In the genomic region with DNA sequence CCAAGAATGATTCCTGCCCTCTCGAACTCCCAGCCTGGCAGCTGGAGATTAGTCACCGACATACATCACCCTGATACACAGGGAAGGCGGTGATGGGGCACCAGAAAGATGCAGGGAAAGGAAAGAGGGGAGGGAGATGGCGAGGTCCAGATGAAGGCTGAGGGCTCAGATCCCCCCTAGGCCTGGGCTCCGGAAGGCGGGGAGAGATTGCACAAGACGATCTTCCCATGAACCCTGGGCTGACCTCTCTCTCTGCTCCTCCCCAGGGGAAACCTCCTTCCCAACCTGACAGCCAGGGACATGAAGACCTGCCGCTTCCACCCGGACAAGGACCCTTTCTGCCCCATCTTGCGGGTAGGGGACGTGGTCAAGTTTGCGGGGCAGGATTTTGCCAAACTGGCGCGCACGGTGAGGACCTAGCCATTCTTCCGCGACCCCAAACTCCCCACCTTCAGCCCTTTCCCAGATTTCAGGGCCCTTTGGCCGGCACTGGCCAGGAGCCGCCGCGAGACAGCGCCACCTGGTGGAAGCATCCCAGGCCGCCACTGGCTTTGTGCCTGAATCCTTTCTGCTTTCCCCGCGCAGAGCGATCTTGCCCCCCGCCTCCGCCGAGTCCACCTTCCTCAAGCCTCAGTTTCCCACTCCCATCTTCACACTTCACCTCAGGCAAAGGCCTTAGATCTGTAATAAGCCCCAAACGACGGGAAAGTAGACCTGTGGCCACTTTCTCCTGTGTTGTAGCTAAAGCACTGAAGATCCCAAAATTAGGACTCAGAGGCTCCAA, we compare ENCODE assay signal across 8 cellular contexts. TPM values are rescaled to one million over a fixed set of nuclear protein-coding genes. Genes with fewer than 3 reads are reported as not detected.
DNase-seq lines count a peak whose midpoint lies in the region; ATAC-seq and TF ChIP-seq lines count a peak whose summit lies in the region.

No MANE protein-coding gene starts in this region.

- CTCF ChIA-PET in PC-3 (lab: Charles Lee) = interaction anchor here (0.5 to 0.6 kb wide), 7 partner anchors 46 to 234 kb away, joined by 3 to 6 read pairs (median 4); no protein-coding TSS in a partner anchor

- H3K79me2 ChIP-seq in PC-3 (ENCODE audit: low read length) (no peaks in the 10 kb centered on the region), trophoblast cell (ENCODE audit: control insufficient read depth, insufficient read depth, low read length, poor library complexity) (no peaks in the 10 kb centered on the region)

- H3K9me3 ChIP-seq in PC-3 (ENCODE audit: low read length) = peaks cover 9% of the 10 kb centered on the region; the same call in 1 of the 2 replicates
- H3K9me3 ChIP-seq in trophoblast cell (ENCODE audit: insufficient read depth, low read depth, low read length) = no peaks in the 10 kb centered on the region
- H3K9me3 ChIP-seq in upper lobe of right lung = no peaks in the 10 kb centered on the region

- H2BK120ac ChIP-seq in trophoblast cell (ENCODE audit: insufficient read depth, low read length, poor library complexity) = no peak overlapping the region

- H2AFZ ChIP-seq in PC-3 (ENCODE audit: low read length) = peak overlapping the region; percentile 53; the same call in 1 of the 2 replicates
- H2AFZ ChIP-seq in trophoblast cell (ENCODE audit: insufficient read depth, low read length, poor library complexity) = peak overlapping the region; percentile 11

- H3K4me1 ChIP-seq in PC-3 (ENCODE audit: insufficient read depth, low read length) = no peaks in the 10 kb centered on the region
- peaks cover 0 to 3% of the 10 kb centered on the region in 2 experiments for H3K4me1 ChIP-seq in trophoblast cell (ENCODE audit: control insufficient read depth in 1 of 2, insufficient read depth in 2 of 2, low read length in 2 of 2)
- no peaks in the 10 kb centered on the region for H3K4me1 ChIP-seq in upper lobe of right lung

- H3K18ac ChIP-seq in trophoblast cell (ENCODE audit: low read length) = peak overlapping the region; percentile 14

- intact Hi-C loops in PC-3 (cut with micrococcal nuclease) (loop anchor here (5.0 to 10.0 kb wide), 2 partner anchors 135 to 232 kb away; no protein-coding TSS in a partner anchor), upper lobe of right lung (cut with DNase I) (no loop called here)

- no peak overlapping the region for H3K23ac ChIP-seq in trophoblast cell (ENCODE audit: low read length)

- peak; percentile 51 for ATAC-seq in PC-3
- ATAC-seq in upper lobe of right lung = peak; percentile 73
- ATAC-seq in GM19351 (IDR thresholded peaks at IDR 0.05; ENCODE audit: unreplicated experiment) = no peak

- H2AK5ac ChIP-seq in trophoblast cell (ENCODE audit: low read length) = no peak overlapping the region

- H3K36me3 ChIP-seq in PC-3 (ENCODE audit: low read depth, low read length) (no peaks in the 10 kb centered on the region; the same call in 1 of the 2 replicates), trophoblast cell (ENCODE audit: control insufficient read depth in 1 of 2, insufficient read depth in 2 of 2, low read length in 2 of 2) (no peaks in the 10 kb centered on the region), upper lobe of right lung (no peaks in the 10 kb centered on the region)

- H3K9me2 ChIP-seq in PC-3 (replicated peaks; ENCODE audit: low read length) = no peaks in the 10 kb centered on the region

- H3K14ac ChIP-seq in trophoblast cell (ENCODE audit: low read length) = no peak overlapping the region

- no peaks in the 10 kb centered on the region for H3K27me3 ChIP-seq in PC-3 (ENCODE audit: low read length)
- H3K27me3 ChIP-seq in trophoblast cell (ENCODE audit: insufficient read depth, low read length) = no peaks in the 10 kb centered on the region
- H3K27me3 ChIP-seq in upper lobe of right lung = no peaks in the 10 kb centered on the region

- no peak overlapping the region for H2BK5ac ChIP-seq in trophoblast cell (ENCODE audit: low read depth, low read length, poor library complexity)

- TF ChIP-seq CTCF in PC-3 (conservative IDR thresholded peaks at IDR 0.05; ENCODE audit: low read depth, low read length) (peak; percentile 90), upper lobe of right lung (IDR thresholded peaks at IDR 0.05) (peak; percentile 94)

- H3F3A ChIP-seq in PC-3 (ENCODE audit: low read length, unreplicated experiment) = no peaks in the 10 kb centered on the region

- H3K27ac ChIP-seq in PC-3 (ENCODE audit: low read length) = no peak overlapping the region
- no peak overlapping the region for H3K27ac ChIP-seq in trophoblast cell (ENCODE audit: low read depth, low read length)
- no peak overlapping the region for H3K27ac ChIP-seq in upper lobe of right lung

- H3K9ac ChIP-seq in PC-3 (ENCODE audit: low read length) (no peak overlapping the region), trophoblast cell (ENCODE audit: low read length) (no peak overlapping the region)

- H3K4ac ChIP-seq in trophoblast cell (ENCODE audit: low read depth, low read length) = no peak overlapping the region

- POLR2A ChIA-PET in PC-3 (lab: Charles Lee; ENCODE audit: unreplicated experiment) = no interaction called here

- H4K8ac ChIP-seq in trophoblast cell (ENCODE audit: low read depth, low read length) = peak overlapping the region; percentile 70

- H4K20me1 ChIP-seq in PC-3 (ENCODE audit: low read length) = no peaks in the 10 kb centered on the region

- H3K79me1 ChIP-seq in trophoblast cell (ENCODE audit: low read length) = peaks cover 1% of the 10 kb centered on the region

- H2BK12ac ChIP-seq in trophoblast cell (ENCODE audit: low read length) = no peak overlapping the region

- DNase-seq in NCI-H146 (lab: John Stamatoyannopoulos, UW) (peak; percentile 44), NCI-H146 treated with DMSO at 0.1 percent for 48 hours (lab: John Stamatoyannopoulos, UW; ENCODE audit: unreplicated experiment) (no peak), PC-3 (peak; percentile 65), activated gamma-delta T cell (lab: John Stamatoyannopoulos, UW) (peak; percentile 36), glomerular visceral epithelial cell (ENCODE audit: extremely low spot score) (peak; percentile 70), trophoblast cell (peak; percentile 39 to 71), upper lobe of right lung (peak; percentile 85)

- no TSS peak for BruUV-seq in PC-3 (replicated peaks; lab: Mats Ljungman, UMichigan)

- H3K4me3 ChIP-seq in PC-3 (ENCODE audit: low read length) (no peak overlapping the region), trophoblast cell (ENCODE audit: low read depth, low read length) (no peak overlapping the region), upper lobe of right lung (no peak overlapping the region)

- H4K12ac ChIP-seq in trophoblast cell (ENCODE audit: low read depth, low read length) = no peak overlapping the region

- H3K4me2 ChIP-seq in PC-3 (ENCODE audit: low read length) (no peak overlapping the region), trophoblast cell (ENCODE audit: low read length) (peak overlapping the region; percentile 58)

- H4K91ac ChIP-seq in trophoblast cell (ENCODE audit: low read depth, low read length) = no peak overlapping the region

- no CpG with 5 or more reads among the region's 31 CpGs for WGBS in trophoblast cell (ENCODE audit: extremely low coverage, insufficient coverage, insufficient read length)

RNA-seq across cellular contexts. Expression of gene P2RX3, which starts 11.5 kb away (rescaled TPM):
- total RNA-seq in PC-3 (2014; rRNA removed) = not detected in 2 replicates
- 0.07 and 0.11 TPM in 2 replicates for polyA plus RNA-seq in trophoblast cell (2013)
- total RNA-seq in upper lobe of right lung = not detected

RNA-seq across cellular contexts. Expression of gene SSRP1, which starts 14.0 kb away (rescaled TPM):
- total RNA-seq in PC-3 (2014; rRNA removed) = 228 and 341 TPM in 2 replicates
- 113 and 120 TPM in 2 replicates for polyA plus RNA-seq in trophoblast cell (2013)
- total RNA-seq in upper lobe of right lung = 64.7 TPM

RNA-seq across cellular contexts. Expression of gene TNKS1BP1, which starts 24.9 kb away (rescaled TPM):
- total RNA-seq in PC-3 (2014; rRNA removed) (89.6 and 143 TPM in 2 replicates), upper lobe of right lung (189 TPM)
- polyA plus RNA-seq in trophoblast cell (2013) = 264 and 289 TPM in 2 replicates

RNA-seq across cellular contexts. Expression of gene PRG3, which starts 31.3 kb away (rescaled TPM):
- not detected in 2 replicates for total RNA-seq in PC-3 (2014; rRNA removed)
- not detected in 2 replicates for polyA plus RNA-seq in trophoblast cell (2013)
- total RNA-seq in upper lobe of right lung = not detected

RNA-seq across cellular contexts. Expression of gene PRG2, which starts 40.8 kb away (rescaled TPM):
- total RNA-seq in PC-3 (2014; rRNA removed) (not detected in 2 replicates), upper lobe of right lung (not detected)
- 0.04 and 0.11 TPM in 2 replicates for polyA plus RNA-seq in trophoblast cell (2013)
